Comparison of ENCODE assay signal across 19 cellular contexts in genomic region chr14:100400115-100400514, GRCh38. TPM values are rescaled to one million over a fixed set of nuclear protein-coding genes. Genes with fewer than 3 reads are reported as not detected.
A peak's percentile ranks its signal among the peaks of the same experiment; 100 is the strongest.
DNase-seq lines count a peak whose midpoint lies in the region; ATAC-seq and TF ChIP-seq lines count a peak whose summit lies in the region.
"Had no signal": no experiment of that assay in that cellular context is flagged by ENCODE, and none has a peak within 500 bp of the region (broad histone marks: within the 10 kb centered on the region; RNA-seq: fewer than 3 reads in every experiment).

No MANE protein-coding gene starts in this region.

- H2BK120ac ChIP-seq in neuronal stem cell (ENCODE audit: low read depth, low read length), result no peak overlapping the region

- H4K8ac ChIP-seq in neuronal stem cell (ENCODE audit: low read depth, low read length), result no peak overlapping the region

- CTCF ChIA-PET in Panc1 (lab: Charles Lee), result no interaction called here
- CTCF ChIA-PET in activated CD8-positive, alpha-beta T cell treated with anti-CD3 and anti-CD28 coated beads, Interleukin-2, amount 10 ng/mL, durations not matched to agents 7 days and 5 days (lab: Charles Lee), result interaction anchor here (1.1 to 2.1 kb wide), 3 partner anchors 15 to 252 kb away, joined by 5 to 10 read pairs (median 6); no protein-coding TSS in a partner anchor

- H3K27me3 ChIP-seq in Panc1 (ENCODE audit: control insufficient read depth, insufficient read depth, low read length) (no peaks in the 10 kb centered on the region), neuronal stem cell (ENCODE audit: control insufficient read depth in 3 of 3, insufficient read depth in 3 of 3, low read depth in 1 of 3, low read length in 3 of 3) (no peaks in the 10 kb centered on the region)
- H3K27me3 ChIP-seq: right lobe of liver, suprapubic skin had no signal

- in situ Hi-C loops in G401 (cut with HindIII; ENCODE audit: low sequenced_read_pairs) (loop anchor here (5.0 kb wide), 1 partner anchor 257 kb away; no protein-coding TSS in a partner anchor), Panc1 (cut with HindIII; ENCODE audit: low pct_unique_long_range_greater_than_20kb, low sequenced_read_pairs) (no loop called here)

- H3K4me1 Mint-ChIP-seq in activated CD8-positive, alpha-beta T cell treated with anti-CD3 and anti-CD28 coated beads, Interleukin-2, amount 10 ng/mL, durations not matched to agents 7 days and 5 days (ENCODE audit: low read depth), result peaks cover 8% of the 10 kb centered on the region

- intact Hi-C loops in Panc1 (cut with micrococcal nuclease; ENCODE audit: unreplicated experiment), result no loop called here
- intact Hi-C loops in sciatic nerve (cut with DNase I), result no loop called here

- peak; percentile 91 for DNase-seq in G401 (ENCODE audit: low spot score)
- no peak for DNase-seq in Panc1 (ENCODE audit: low read depth, low spot score)
- DNase-seq in epithelial cell of esophagus (ENCODE audit: low read depth), result peak; percentile 40
- no peak for DNase-seq in neuronal stem cell (ENCODE audit: low spot score)
- no peak for DNase-seq in sciatic nerve (ENCODE audit: low spot score)
- DNase-seq in activated CD8-positive, alpha-beta T cell treated with anti-CD3 and anti-CD28 coated beads, Interleukin-2, amount 10 ng/mL, durations not matched to agents 7 days and 5 days, result no peak
- DNase-seq: activated CD4-positive, alpha-beta memory T cell treated with anti-CD3 and anti-CD28 coated beads, Interleukin-2, amount 10 ng/mL, durations not matched to agents 7 days and 5 days; activated naive CD8-positive, alpha-beta T cell treated with anti-CD3 and anti-CD28 coated beads for 36 hours; activated T-cell treated with anti-CD3 and anti-CD28 coated beads, Interleukin-2, amount 50 U/mL, for 72 hours; Caco-2; endodermal cell; NCI-H1930; OCI-M1; right lobe of liver; stimulated activated CD4-positive, alpha-beta T cell treated with anti-CD3 and anti-CD28 coated beads, Interleukin-2, amount 100 ng/mL, for 48 hours had no signal

- H2BK12ac ChIP-seq in neuronal stem cell (ENCODE audit: low read length), result no peak overlapping the region

- H2AFZ ChIP-seq in neuronal stem cell (ENCODE audit: low read length), result no peak overlapping the region

- H3K4me2 ChIP-seq in neuronal stem cell (ENCODE audit: insufficient read depth, low read length, poor library complexity, severe bottlenecking), result no peak overlapping the region

- no peaks in the 10 kb centered on the region for H3K36me3 Mint-ChIP-seq in activated CD8-positive, alpha-beta T cell treated with anti-CD3 and anti-CD28 coated beads, Interleukin-2, amount 10 ng/mL, durations not matched to agents 7 days and 5 days (ENCODE audit: low read depth)

- H3K18ac ChIP-seq in neuronal stem cell (ENCODE audit: low read length), result peak overlapping the region; percentile 44

- TF ChIP-seq CTCF in Panc1 (IDR thresholded peaks at IDR 0.05), result no peak
- no peak for TF ChIP-seq CTCF in epithelial cell of esophagus (IDR thresholded peaks at IDR 0.05; ENCODE audit: insufficient read depth, low read depth, low read length, missing control alignments)

- no TSS peak for BruUV-seq in Panc1 (replicated peaks; lab: Mats Ljungman, UMichigan)

- no peak overlapping the region for H2BK15ac ChIP-seq in neuronal stem cell (ENCODE audit: low read length)

- H3K27me3 Mint-ChIP-seq in activated CD8-positive, alpha-beta T cell treated with anti-CD3 and anti-CD28 coated beads, Interleukin-2, amount 10 ng/mL, durations not matched to agents 7 days and 5 days (ENCODE audit: low read depth), result no peaks in the 10 kb centered on the region
- H3K27me3 Mint-ChIP-seq: activated CD4-positive, alpha-beta memory T cell treated with anti-CD3 and anti-CD28 coated beads, Interleukin-2, amount 10 ng/mL, durations not matched to agents 7 days and 5 days; activated naive CD8-positive, alpha-beta T cell treated with anti-CD3 and anti-CD28 coated beads for 36 hours had no signal

- H3K9me3 Mint-ChIP-seq in activated CD8-positive, alpha-beta T cell treated with anti-CD3 and anti-CD28 coated beads, Interleukin-2, amount 10 ng/mL, durations not matched to agents 7 days and 5 days (ENCODE audit: insufficient read depth), result no peaks in the 10 kb centered on the region
- H3K9me3 Mint-ChIP-seq: activated CD4-positive, alpha-beta memory T cell treated with anti-CD3 and anti-CD28 coated beads, Interleukin-2, amount 10 ng/mL, durations not matched to agents 7 days and 5 days; activated naive CD8-positive, alpha-beta T cell treated with anti-CD3 and anti-CD28 coated beads for 36 hours; activated T-cell treated with anti-CD3 and anti-CD28 coated beads, Interleukin-2, amount 50 U/mL, for 72 hours; endodermal cell had no signal

- no CpG with 5 or more reads among the region's 5 CpGs for WGBS in neuronal stem cell (ENCODE audit: extremely low coverage in 2 of 2, insufficient read length in 2 of 2, insufficient replicate concordance in 1 of 2), 2 donors

- H3K36me3 ChIP-seq in Panc1 (ENCODE audit: control insufficient read depth, insufficient read depth, low read length) (no peaks in the 10 kb centered on the region), neuronal stem cell (replicated peaks in 1 of 2; ENCODE audit: control insufficient read depth in 2 of 2, insufficient read depth in 2 of 2, low read length in 2 of 2) (no peaks in the 10 kb centered on the region)
- H3K36me3 ChIP-seq: right lobe of liver, suprapubic skin had no signal

- no peak overlapping the region for H3K23ac ChIP-seq in neuronal stem cell (ENCODE audit: low read depth, low read length, poor library complexity)

- no peak overlapping the region for H3K27ac ChIP-seq in Panc1 (ENCODE audit: low read length)
- no peak overlapping the region for H3K27ac ChIP-seq in neuronal stem cell (replicated peaks; ENCODE audit: low read length)
- H3K27ac ChIP-seq: right lobe of liver, suprapubic skin had no signal

- no peak overlapping the region for H2AK5ac ChIP-seq in neuronal stem cell (ENCODE audit: low read depth, low read length)

- H3K4me3 ChIP-seq in Panc1 (ENCODE audit: low read depth in 2 of 2, low read length in 2 of 2) (no peak overlapping the region), epithelial cell of esophagus (ENCODE audit: low read length) (no peak overlapping the region), neuronal stem cell (ENCODE audit: low read length in 2 of 2) (no peak overlapping the region)
- H3K4me3 ChIP-seq: right lobe of liver, suprapubic skin had no signal

- H3K9me3 ChIP-seq in Panc1 (ENCODE audit: control insufficient read depth, insufficient read depth, low read depth, low read length), result no peaks in the 10 kb centered on the region
- H3K9me3 ChIP-seq in neuronal stem cell (replicated peaks in 1 of 2; ENCODE audit: control insufficient read depth in 2 of 2, insufficient read depth in 1 of 2, low read depth in 1 of 2, low read length in 2 of 2), result no peaks in the 10 kb centered on the region
- H3K9me3 ChIP-seq: Caco-2, right lobe of liver, suprapubic skin had no signal

- no peak overlapping the region for H3K27ac Mint-ChIP-seq in activated CD8-positive, alpha-beta T cell treated with anti-CD3 and anti-CD28 coated beads, Interleukin-2, amount 10 ng/mL, durations not matched to agents 7 days and 5 days
- H3K27ac Mint-ChIP-seq: activated CD4-positive, alpha-beta memory T cell treated with anti-CD3 and anti-CD28 coated beads, Interleukin-2, amount 10 ng/mL, durations not matched to agents 7 days and 5 days; activated naive CD8-positive, alpha-beta T cell treated with anti-CD3 and anti-CD28 coated beads for 36 hours; activated T-cell treated with anti-CD3 and anti-CD28 coated beads, Interleukin-2, amount 50 U/mL, for 72 hours; endodermal cell had no signal

- POLR2A ChIA-PET in Panc1 (lab: Charles Lee), result no interaction called here
- POLR2A ChIA-PET in activated CD8-positive, alpha-beta T cell treated with anti-CD3 and anti-CD28 coated beads, Interleukin-2, amount 10 ng/mL, durations not matched to agents 7 days and 5 days (lab: Charles Lee), result no interaction called here

- no peak overlapping the region for H3K4me3 Mint-ChIP-seq in activated CD8-positive, alpha-beta T cell treated with anti-CD3 and anti-CD28 coated beads, Interleukin-2, amount 10 ng/mL, durations not matched to agents 7 days and 5 days
- H3K4me3 Mint-ChIP-seq: activated CD4-positive, alpha-beta memory T cell treated with anti-CD3 and anti-CD28 coated beads, Interleukin-2, amount 10 ng/mL, durations not matched to agents 7 days and 5 days; activated naive CD8-positive, alpha-beta T cell treated with anti-CD3 and anti-CD28 coated beads for 36 hours; activated T-cell treated with anti-CD3 and anti-CD28 coated beads, Interleukin-2, amount 50 U/mL, for 72 hours; endodermal cell had no signal

- no peak overlapping the region for H2BK5ac ChIP-seq in neuronal stem cell (ENCODE audit: low read length)

- H3K4me1 ChIP-seq in Panc1 (ENCODE audit: control insufficient read depth, insufficient read depth, low read length), result peaks cover 5% of the 10 kb centered on the region
- H3K4me1 ChIP-seq in neuronal stem cell (ENCODE audit: control insufficient read depth in 2 of 2, insufficient read depth in 1 of 2, low read depth in 1 of 2, low read length in 2 of 2), result peaks cover 33 to 60% of the 10 kb centered on the region in 2 donors
- H3K4me1 ChIP-seq: suprapubic skin had no signal

- H3K14ac ChIP-seq in neuronal stem cell (ENCODE audit: low read length), result no peak overlapping the region

- H3K79me1 ChIP-seq in neuronal stem cell (ENCODE audit: low read depth, low read length), result peaks cover 3% of the 10 kb centered on the region

- no peak overlapping the region for H3K9ac ChIP-seq in neuronal stem cell (ENCODE audit: low read depth, low read length, poor library complexity)

- H4K91ac ChIP-seq in neuronal stem cell (ENCODE audit: low read depth, low read length, poor library complexity), result no peak overlapping the region

- H3K4ac ChIP-seq in neuronal stem cell (ENCODE audit: low read length), result no peak overlapping the region

- ATAC-seq in Panc1 (0 out of 2 replicates have a peak, but pooled peaks have one; percentile 8), GM21717 (IDR thresholded peaks at IDR 0.05; ENCODE audit: unreplicated experiment) (no peak), GM19035 (IDR thresholded peaks at IDR 0.05; ENCODE audit: unreplicated experiment) (no peak), sciatic nerve (no peak)
- no peak for ATAC-seq in activated CD8-positive, alpha-beta T cell treated with anti-CD3 and anti-CD28 coated beads, Interleukin-2, amount 10 ng/mL, durations not matched to agents 7 days and 5 days
- ATAC-seq: activated T-cell treated with anti-CD3 and anti-CD28 coated beads, Interleukin-2, amount 50 U/mL, for 72 hours; HCT116 had no signal

RNA-seq across cellular contexts. Expression of gene WDR25, which starts 23.8 kb away (rescaled TPM):
- 4.6 and 19.8 TPM in 2 replicates for total RNA-seq in G401 (2014; rRNA removed; shearing (Covaris generic))
- total RNA-seq in Panc1 (2021; ENCODE audit: unreplicated experiment), result 4.1 TPM
- polyA plus RNA-seq in Panc1 (2012; ENCODE audit: insufficient read length), result 8.6 TPM
- polyA plus RNA-seq in neuronal stem cell (2013, experiment 1 of 2), result 8.7 TPM
- polyA plus RNA-seq in neuronal stem cell (2013, experiment 2 of 2), result 9.9 TPM
- 8.3 TPM for total RNA-seq in sciatic nerve
- 1 to 10 TPM; 7.2 to 7.9 TPM for total RNA-seq in activated CD8-positive, alpha-beta T cell treated with anti-CD3 and anti-CD28 coated beads, Interleukin-2, amount 10 ng/mL, durations not matched to agents 7 days and 5 days

Comparison
In these comparisons a context has a peak if more than half of its experiments do, and no peak if none do; other contexts are left out.
1. DNase-seq: peak in G401 (single experiment) and epithelial cell of esophagus (single experiment); none in Panc1 (single experiment), neuronal stem cell (single experiment), sciatic nerve (single experiment) and activated CD8-positive, alpha-beta T cell treated with anti-CD3 and anti-CD28 coated beads, Interleukin-2, amount 10 ng/mL, durations not matched to agents 7 days and 5 days (single experiment).